ENCODE assay signal across 17 cellular contexts in genomic region chr10:100141446-100142087, GRCh38. TPM values are rescaled to one million over a fixed set of nuclear protein-coding genes. Genes with fewer than 3 reads are reported as not detected.
DNase-seq lines count a peak whose midpoint lies in the region; ATAC-seq and TF ChIP-seq lines count a peak whose summit lies in the region.
"Had no signal": no experiment of that assay in that cellular context is flagged by ENCODE, and none has a peak within 500 bp of the region (broad histone marks: within the 10 kb centered on the region; RNA-seq: fewer than 3 reads in every experiment).

No MANE protein-coding gene starts in this region.

- DNase-seq in DMS53 (lab: John Stamatoyannopoulos, UW) (peak; percentile 53), DMS53 treated with DMSO at 0.1 percent for 48 hours (lab: John Stamatoyannopoulos, UW; ENCODE audit: unreplicated experiment) (no peak), WTC11 (ENCODE audit: low spot score) (no peak), left lobe of liver (ENCODE audit: low spot score) (no peak), KBM-7 (no peak)
- DNase-seq: Caco-2; CD4-positive, CD25-positive, alpha-beta regulatory T cell; CD8-positive, alpha-beta T cell; DMS153; DMS79 treated with DMSO at 0.1 percent for 48 hours; GF-D8; GOT3; HFFc6 had no signal

- in situ Hi-C loops in KBM-7 (cut with MboI; ENCODE audit: low pct_unique_long_range_greater_than_20kb, low sequenced_read_pairs) = no loop called here

- POLR2A ChIA-PET in WTC11 (lab: Charles Lee) = no interaction called here

- no peaks in the 10 kb centered on the region; the same call in 1 of the 2 replicates for H3K27me3 Mint-ChIP-seq in WTC11 (ENCODE audit: low read depth)
- peaks cover 10% of the 10 kb centered on the region for H3K27me3 Mint-ChIP-seq in activated T-helper 17 cell treated with anti-CD3 and anti-CD28 coated beads, Interleukin-2, amount 50 U/mL, for 72 hours

- peaks cover 8% of the 10 kb centered on the region for H3K9me3 Mint-ChIP-seq in WTC11
- no peaks in the 10 kb centered on the region for H3K9me3 Mint-ChIP-seq in activated T-helper 17 cell treated with anti-CD3 and anti-CD28 coated beads, Interleukin-2, amount 50 U/mL, for 72 hours
- H3K9me3 Mint-ChIP-seq: CD8-positive, alpha-beta T cell; HFFc6 had no signal

- H3K4me1 Mint-ChIP-seq in WTC11 = no peaks in the 10 kb centered on the region
- H3K4me1 Mint-ChIP-seq in activated T-helper 17 cell treated with anti-CD3 and anti-CD28 coated beads, Interleukin-2, amount 50 U/mL, for 72 hours = no peaks in the 10 kb centered on the region
- H3K4me1 Mint-ChIP-seq: B cell; CD4-positive, CD25-positive, alpha-beta regulatory T cell had no signal

- no peak for TF ChIP-seq CTCF in WTC11 (IDR thresholded peaks at IDR 0.05)

- H3K27ac Mint-ChIP-seq in WTC11 = peak overlapping the region; percentile 63; the same call in 1 of the 2 replicates
- no peak overlapping the region for H3K27ac Mint-ChIP-seq in activated T-helper 17 cell treated with anti-CD3 and anti-CD28 coated beads, Interleukin-2, amount 50 U/mL, for 72 hours
- H3K27ac Mint-ChIP-seq: B cell; CD4-positive, CD25-positive, alpha-beta regulatory T cell; CD8-positive, alpha-beta T cell; HFFc6 had no signal

- H3K36me3 Mint-ChIP-seq in WTC11 = no peaks in the 10 kb centered on the region
- H3K36me3 Mint-ChIP-seq in activated T-helper 17 cell treated with anti-CD3 and anti-CD28 coated beads, Interleukin-2, amount 50 U/mL, for 72 hours (ENCODE audit: low read depth) = no peaks in the 10 kb centered on the region
- H3K36me3 Mint-ChIP-seq: CD4-positive, CD25-positive, alpha-beta regulatory T cell; CD8-positive, alpha-beta T cell had no signal

- H3K4me3 Mint-ChIP-seq in WTC11 = no peak overlapping the region
- H3K4me3 Mint-ChIP-seq in activated T-helper 17 cell treated with anti-CD3 and anti-CD28 coated beads, Interleukin-2, amount 50 U/mL, for 72 hours = no peak overlapping the region
- H3K4me3 Mint-ChIP-seq: B cell; CD4-positive, CD25-positive, alpha-beta regulatory T cell; CD8-positive, alpha-beta T cell; HFFc6 had no signal

- ATAC-seq in WTC11 (no peak), left lobe of liver (peak; percentile 78)
- ATAC-seq in activated T-helper 17 cell treated with anti-CD3 and anti-CD28 coated beads, Interleukin-2, amount 50 U/mL, for 72 hours (replicated peaks) = no peak
- ATAC-seq: CD8-positive, alpha-beta T cell had no signal

- CTCF ChIA-PET in WTC11 (lab: Charles Lee) = no interaction called here

TF ChIP-seq in WTC11, 78 proteins besides CTCF, POLR2A, EP300 and RAD21 (continues in another document):
- TF ChIP-seq, protein P1, sequence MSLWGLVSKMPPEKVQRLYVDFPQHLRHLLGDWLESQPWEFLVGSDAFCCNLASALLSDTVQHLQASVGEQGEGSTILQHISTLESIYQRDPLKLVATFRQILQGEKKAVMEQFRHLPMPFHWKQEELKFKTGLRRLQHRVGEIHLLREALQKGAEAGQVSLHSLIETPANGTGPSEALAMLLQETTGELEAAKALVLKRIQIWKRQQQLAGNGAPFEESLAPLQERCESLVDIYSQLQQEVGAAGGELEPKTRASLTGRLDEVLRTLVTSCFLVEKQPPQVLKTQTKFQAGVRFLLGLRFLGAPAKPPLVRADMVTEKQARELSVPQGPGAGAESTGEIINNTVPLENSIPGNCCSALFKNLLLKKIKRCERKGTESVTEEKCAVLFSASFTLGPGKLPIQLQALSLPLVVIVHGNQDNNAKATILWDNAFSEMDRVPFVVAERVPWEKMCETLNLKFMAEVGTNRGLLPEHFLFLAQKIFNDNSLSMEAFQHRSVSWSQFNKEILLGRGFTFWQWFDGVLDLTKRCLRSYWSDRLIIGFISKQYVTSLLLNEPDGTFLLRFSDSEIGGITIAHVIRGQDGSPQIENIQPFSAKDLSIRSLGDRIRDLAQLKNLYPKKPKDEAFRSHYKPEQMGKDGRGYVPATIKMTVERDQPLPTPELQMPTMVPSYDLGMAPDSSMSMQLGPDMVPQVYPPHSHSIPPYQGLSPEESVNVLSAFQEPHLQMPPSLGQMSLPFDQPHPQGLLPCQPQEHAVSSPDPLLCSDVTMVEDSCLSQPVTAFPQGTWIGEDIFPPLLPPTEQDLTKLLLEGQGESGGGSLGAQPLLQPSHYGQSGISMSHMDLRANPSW (CRISPR knock-in tag; conservative IDR thresholded peaks at IDR 0.05; ENCODE audit: low read depth) = no peak
- TF ChIP-seq ZNF219 (CRISPR knock-in tag; IDR thresholded peaks at IDR 0.05; ENCODE audit: borderline replicate concordance) (no peak), NFATC4 (CRISPR knock-in tag; IDR thresholded peaks at IDR 0.05) (no peak), ESRRA (CRISPR knock-in tag; IDR thresholded peaks at IDR 0.05; ENCODE audit: borderline replicate concordance) (no peak), JUN (CRISPR knock-in tag; IDR thresholded peaks at IDR 0.05) (no peak), SOX15 (CRISPR knock-in tag; IDR thresholded peaks at IDR 0.05) (no peak), SP1 (CRISPR knock-in tag; conservative IDR thresholded peaks at IDR 0.05) (no peak), TCF7 (CRISPR knock-in tag; IDR thresholded peaks at IDR 0.05; ENCODE audit: low read depth) (no peak), TP53 (CRISPR knock-in tag; IDR thresholded peaks at IDR 0.05) (no peak), MYBL2 (CRISPR knock-in tag; IDR thresholded peaks at IDR 0.05) (no peak), NR2C2 (CRISPR knock-in tag; IDR thresholded peaks at IDR 0.05) (no peak)
- TF ChIP-seq, protein P2, sequence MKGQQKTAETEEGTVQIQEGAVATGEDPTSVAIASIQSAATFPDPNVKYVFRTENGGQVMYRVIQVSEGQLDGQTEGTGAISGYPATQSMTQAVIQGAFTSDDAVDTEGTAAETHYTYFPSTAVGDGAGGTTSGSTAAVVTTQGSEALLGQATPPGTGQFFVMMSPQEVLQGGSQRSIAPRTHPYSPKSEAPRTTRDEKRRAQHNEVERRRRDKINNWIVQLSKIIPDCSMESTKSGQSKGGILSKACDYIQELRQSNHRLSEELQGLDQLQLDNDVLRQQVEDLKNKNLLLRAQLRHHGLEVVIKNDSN (CRISPR knock-in tag; IDR thresholded peaks at IDR 0.05) = no peak
- TF ChIP-seq, protein P3, sequence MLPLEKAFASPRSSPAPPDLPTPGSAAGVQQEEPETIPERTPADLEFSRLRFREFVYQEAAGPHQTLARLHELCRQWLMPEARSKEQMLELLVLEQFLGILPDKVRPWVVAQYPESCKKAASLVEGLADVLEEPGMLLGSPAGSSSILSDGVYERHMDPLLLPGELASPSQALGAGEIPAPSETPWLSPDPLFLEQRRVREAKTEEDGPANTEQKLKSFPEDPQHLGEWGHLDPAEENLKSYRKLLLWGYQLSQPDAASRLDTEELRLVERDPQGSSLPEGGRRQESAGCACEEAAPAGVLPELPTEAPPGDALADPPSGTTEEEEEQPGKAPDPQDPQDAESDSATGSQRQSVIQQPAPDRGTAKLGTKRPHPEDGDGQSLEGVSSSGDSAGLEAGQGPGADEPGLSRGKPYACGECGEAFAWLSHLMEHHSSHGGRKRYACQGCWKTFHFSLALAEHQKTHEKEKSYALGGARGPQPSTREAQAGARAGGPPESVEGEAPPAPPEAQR (CRISPR knock-in tag; IDR thresholded peaks at IDR 0.05) = no peak
- TF ChIP-seq, protein P4, sequence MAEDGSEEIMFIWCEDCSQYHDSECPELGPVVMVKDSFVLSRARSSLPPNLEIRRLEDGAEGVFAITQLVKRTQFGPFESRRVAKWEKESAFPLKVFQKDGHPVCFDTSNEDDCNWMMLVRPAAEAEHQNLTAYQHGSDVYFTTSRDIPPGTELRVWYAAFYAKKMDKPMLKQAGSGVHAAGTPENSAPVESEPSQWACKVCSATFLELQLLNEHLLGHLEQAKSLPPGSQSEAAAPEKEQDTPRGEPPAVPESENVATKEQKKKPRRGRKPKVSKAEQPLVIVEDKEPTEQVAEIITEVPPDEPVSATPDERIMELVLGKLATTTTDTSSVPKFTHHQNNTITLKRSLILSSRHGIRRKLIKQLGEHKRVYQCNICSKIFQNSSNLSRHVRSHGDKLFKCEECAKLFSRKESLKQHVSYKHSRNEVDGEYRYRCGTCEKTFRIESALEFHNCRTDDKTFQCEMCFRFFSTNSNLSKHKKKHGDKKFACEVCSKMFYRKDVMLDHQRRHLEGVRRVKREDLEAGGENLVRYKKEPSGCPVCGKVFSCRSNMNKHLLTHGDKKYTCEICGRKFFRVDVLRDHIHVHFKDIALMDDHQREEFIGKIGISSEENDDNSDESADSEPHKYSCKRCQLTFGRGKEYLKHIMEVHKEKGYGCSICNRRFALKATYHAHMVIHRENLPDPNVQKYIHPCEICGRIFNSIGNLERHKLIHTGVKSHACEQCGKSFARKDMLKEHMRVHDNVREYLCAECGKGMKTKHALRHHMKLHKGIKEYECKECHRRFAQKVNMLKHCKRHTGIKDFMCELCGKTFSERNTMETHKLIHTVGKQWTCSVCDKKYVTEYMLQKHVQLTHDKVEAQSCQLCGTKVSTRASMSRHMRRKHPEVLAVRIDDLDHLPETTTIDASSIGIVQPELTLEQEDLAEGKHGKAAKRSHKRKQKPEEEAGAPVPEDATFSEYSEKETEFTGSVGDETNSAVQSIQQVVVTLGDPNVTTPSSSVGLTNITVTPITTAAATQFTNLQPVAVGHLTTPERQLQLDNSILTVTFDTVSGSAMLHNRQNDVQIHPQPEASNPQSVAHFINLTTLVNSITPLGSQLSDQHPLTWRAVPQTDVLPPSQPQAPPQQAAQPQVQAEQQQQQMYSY (CRISPR knock-in tag; IDR thresholded peaks at IDR 0.05) = no peak
- TF ChIP-seq, protein P5, sequence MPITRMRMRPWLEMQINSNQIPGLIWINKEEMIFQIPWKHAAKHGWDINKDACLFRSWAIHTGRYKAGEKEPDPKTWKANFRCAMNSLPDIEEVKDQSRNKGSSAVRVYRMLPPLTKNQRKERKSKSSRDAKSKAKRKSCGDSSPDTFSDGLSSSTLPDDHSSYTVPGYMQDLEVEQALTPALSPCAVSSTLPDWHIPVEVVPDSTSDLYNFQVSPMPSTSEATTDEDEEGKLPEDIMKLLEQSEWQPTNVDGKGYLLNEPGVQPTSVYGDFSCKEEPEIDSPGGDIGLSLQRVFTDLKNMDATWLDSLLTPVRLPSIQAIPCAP (CRISPR knock-in tag; IDR thresholded peaks at IDR 0.05) = no peak

RNA-seq across cellular contexts. Expression of gene ERLIN1, which starts 44.3 kb away (rescaled TPM):
- total RNA-seq in WTC11 (2021) (23.5 to 33.4 TPM (median 31.5 TPM) in 3 replicates), left lobe of liver (43.6 TPM)
- total RNA-seq in activated T-helper 17 cell treated with anti-CD3 and anti-CD28 coated beads, Interleukin-2, amount 50 U/mL, for 72 hours = 10 to 100 TPM; 12.1 to 19.1 TPM

RNA-seq across cellular contexts. Expression of gene CPN1, which starts 59.9 kb away (rescaled TPM):
- 0.42 to 0.69 TPM (median 0.66 TPM) in 3 replicates for total RNA-seq in WTC11 (2021)
- total RNA-seq in left lobe of liver = 46.9 TPM
- total RNA-seq in activated T-helper 17 cell treated with anti-CD3 and anti-CD28 coated beads, Interleukin-2, amount 50 U/mL, for 72 hours = not detected
- total RNA-seq: B cell; CD4-positive, CD25-positive, alpha-beta regulatory T cell; CD8-positive, alpha-beta T cell; Daoy; G401; HFFc6 had no signal

Comparison
In these comparisons a context has a peak if more than half of its experiments do, and no peak if none do; other contexts are left out.
1. RNA of gene CPN1, which starts 59.9 kb away (total RNA-seq): 46.9 TPM in left lobe of liver (single experiment); 0.42 to 0.69 TPM in WTC11 and not detected in activated T-helper 17 cell treated with anti-CD3 and anti-CD28 coated beads, Interleukin-2, amount 50 U/mL, for 72 hours; every median in the first group is over 10 times any median in the second.